Comparison of ENCODE assay signal across 11 cellular contexts in the genomic region with DNA sequence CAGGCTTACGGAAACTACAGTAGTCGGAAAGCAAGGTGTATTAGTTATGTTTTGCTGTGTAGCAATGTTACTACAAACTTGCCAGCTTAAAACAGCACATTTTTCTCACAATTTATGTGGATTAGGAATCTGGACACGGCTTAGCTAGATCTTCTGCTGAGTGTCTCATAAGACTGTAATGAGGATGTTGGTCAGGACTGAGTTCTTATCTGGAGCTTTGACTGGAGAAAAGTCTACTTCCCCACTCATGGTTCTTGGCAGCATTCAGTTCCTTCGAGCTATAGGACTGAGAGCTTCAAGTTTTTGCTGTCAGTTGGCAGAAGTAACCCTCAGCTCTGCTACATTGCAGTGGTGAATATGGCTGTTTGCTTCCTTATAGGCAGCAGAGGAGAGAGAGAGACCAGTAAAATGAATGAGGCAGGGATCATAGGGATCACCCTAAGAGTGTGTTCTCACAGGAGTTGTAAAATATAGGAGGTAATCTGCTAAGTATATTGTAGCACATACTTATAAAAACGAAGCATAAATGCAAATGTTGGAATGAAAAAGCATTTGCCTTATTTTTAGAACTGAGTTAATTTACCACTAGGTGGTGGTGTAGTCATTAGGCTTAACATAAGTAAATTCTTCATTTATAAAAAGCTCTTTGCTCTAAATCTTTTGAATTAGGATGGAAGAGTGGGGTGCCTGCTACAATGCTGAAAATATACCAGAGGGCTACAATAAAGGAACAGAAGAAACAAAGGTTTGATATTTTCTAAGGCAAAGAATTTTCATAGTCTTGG. TPM values are rescaled to one million over a fixed set of nuclear protein-coding genes. Genes with fewer than 3 reads are reported as not detected.
DNase-seq lines count a peak whose midpoint lies in the region; ATAC-seq and TF ChIP-seq lines count a peak whose summit lies in the region.
"Had no signal": no experiment of that assay in that cellular context is flagged by ENCODE, and none has a peak within 500 bp of the region (broad histone marks: within the 10 kb centered on the region; RNA-seq: fewer than 3 reads in every experiment).

No MANE protein-coding gene starts in this region.

- CTCF ChIA-PET in activated CD8-positive, alpha-beta T cell treated with anti-CD3 and anti-CD28 coated beads for 36 hours (lab: Charles Lee), result no interaction called here
- CTCF ChIA-PET in activated CD8-positive, alpha-beta T cell treated with anti-CD3 and anti-CD28 coated beads, Interleukin-2, amount 10 ng/mL, durations not matched to agents 7 days and 5 days (lab: Charles Lee), result interaction anchor here (1.0 to 1.8 kb wide), 2 partner anchors 11 to 12 kb away, joined by 3 to 4 read pairs; no protein-coding TSS in a partner anchor
- CTCF ChIA-PET in PC-9 (lab: Charles Lee), result interaction anchor here (0.6 to 0.7 kb wide), 2 partner anchors 538 to 1113 kb away, joined by 3 to 4 read pairs; no protein-coding TSS in a partner anchor

- H3K4me3 Mint-ChIP-seq in activated CD8-positive, alpha-beta T cell treated with anti-CD3 and anti-CD28 coated beads for 36 hours, result no peak overlapping the region
- no peak overlapping the region for H3K4me3 Mint-ChIP-seq in activated CD8-positive, alpha-beta T cell treated with anti-CD3 and anti-CD28 coated beads, Interleukin-2, amount 10 ng/mL, durations not matched to agents 7 days and 5 days
- no peak overlapping the region for H3K4me3 Mint-ChIP-seq in stimulated activated effector memory CD8-positive, alpha-beta T cell treated with anti-CD3 and anti-CD28 coated beads, Interleukin-12 subunit alpha, Interleukin-12 subunit beta, amount 100 ng/mL, for 72 hours
- H3K4me3 Mint-ChIP-seq: activated naive CD4-positive, alpha-beta T cell treated with anti-CD3 and anti-CD28 coated beads, Interleukin-2, amount 50 U/mL, for 24 hours had no signal

- H3K27me3 ChIP-seq in PC-9 (ENCODE audit: insufficient read depth, low read depth), result no peaks in the 10 kb centered on the region
- H3K27me3 ChIP-seq: tibial artery had no signal

- H3K36me3 Mint-ChIP-seq in activated CD8-positive, alpha-beta T cell treated with anti-CD3 and anti-CD28 coated beads for 36 hours (ENCODE audit: low read depth), result peaks cover 9% of the 10 kb centered on the region
- peaks cover 4% of the 10 kb centered on the region for H3K36me3 Mint-ChIP-seq in activated CD8-positive, alpha-beta T cell treated with anti-CD3 and anti-CD28 coated beads, Interleukin-2, amount 10 ng/mL, durations not matched to agents 7 days and 5 days (ENCODE audit: low read depth)
- peaks cover 69% of the 10 kb centered on the region for H3K36me3 Mint-ChIP-seq in stimulated activated effector memory CD8-positive, alpha-beta T cell treated with anti-CD3 and anti-CD28 coated beads, Interleukin-12 subunit alpha, Interleukin-12 subunit beta, amount 100 ng/mL, for 72 hours

- no peak for ATAC-seq in activated CD8-positive, alpha-beta T cell treated with anti-CD3 and anti-CD28 coated beads for 36 hours
- ATAC-seq in activated CD8-positive, alpha-beta T cell treated with anti-CD3 and anti-CD28 coated beads, Interleukin-2, amount 10 ng/mL, durations not matched to agents 7 days and 5 days, result no peak
- ATAC-seq in stimulated activated effector memory CD8-positive, alpha-beta T cell treated with anti-CD3 and anti-CD28 coated beads, Interleukin-12 subunit alpha, Interleukin-12 subunit beta, amount 100 ng/mL, for 72 hours, result no peak
- no peak for ATAC-seq in GM21381 (IDR thresholded peaks at IDR 0.05; ENCODE audit: unreplicated experiment)
- ATAC-seq in GM21515 (IDR thresholded peaks at IDR 0.05; ENCODE audit: unreplicated experiment), result no peak

- no peaks in the 10 kb centered on the region for H3K79me2 ChIP-seq in PC-9 (ENCODE audit: low read depth)

- no TSS peak for BruUV-seq in PC-9 (replicated peaks; lab: Mats Ljungman, UMichigan)

- no peak for DNase-seq in activated CD8-positive, alpha-beta T cell treated with anti-CD3 and anti-CD28 coated beads for 36 hours
- no peak for DNase-seq in activated CD8-positive, alpha-beta T cell treated with anti-CD3 and anti-CD28 coated beads, Interleukin-2, amount 10 ng/mL, durations not matched to agents 7 days and 5 days
- DNase-seq in PC-9 (no peak), fibroblast of mammary gland (ENCODE audit: low read depth) (peak; percentile 16), caudate nucleus (lab: John Stamatoyannopoulos, UW) (no peak)
- no peak for DNase-seq in stimulated activated effector memory CD8-positive, alpha-beta T cell treated with anti-CD3 and anti-CD28 coated beads, Interleukin-12 subunit alpha, Interleukin-12 subunit beta, amount 100 ng/mL, for 72 hours (ENCODE audit: low spot score in 2 of 2)
- DNase-seq: SW 1271, tibial artery had no signal

- H4K20me1 ChIP-seq in PC-9 (ENCODE audit: insufficient read depth), result no peaks in the 10 kb centered on the region

- H2AFZ ChIP-seq in PC-9, result no peak overlapping the region

- no peaks in the 10 kb centered on the region for H3K9me2 ChIP-seq in PC-9 (ENCODE audit: insufficient read depth)

- no peaks in the 10 kb centered on the region for H3K36me3 ChIP-seq in PC-9 (ENCODE audit: low read depth)
- H3K36me3 ChIP-seq: tibial artery had no signal

- H3K4me3 ChIP-seq in PC-9 (no peak overlapping the region), fibroblast of mammary gland (ENCODE audit: control insufficient read depth, low read depth, low read length) (no peak overlapping the region)
- H3K4me3 ChIP-seq: tibial artery had no signal

- intact Hi-C loops in activated CD8-positive, alpha-beta T cell treated with anti-CD3 and anti-CD28 coated beads for 36 hours (cut with micrococcal nuclease), result no loop called here
- intact Hi-C loops in PC-9 (cut with micrococcal nuclease; ENCODE audit: unreplicated experiment), result no loop called here

- H3K27me3 Mint-ChIP-seq in activated CD8-positive, alpha-beta T cell treated with anti-CD3 and anti-CD28 coated beads for 36 hours, result no peaks in the 10 kb centered on the region
- H3K27me3 Mint-ChIP-seq in activated CD8-positive, alpha-beta T cell treated with anti-CD3 and anti-CD28 coated beads, Interleukin-2, amount 10 ng/mL, durations not matched to agents 7 days and 5 days (ENCODE audit: low read depth), result no peaks in the 10 kb centered on the region
- H3K27me3 Mint-ChIP-seq: activated naive CD4-positive, alpha-beta T cell treated with anti-CD3 and anti-CD28 coated beads, Interleukin-2, amount 50 U/mL, for 24 hours had no signal

- H3K4me1 ChIP-seq in PC-9 (replicated peaks; ENCODE audit: insufficient read depth), result no peaks in the 10 kb centered on the region
- H3K4me1 ChIP-seq: tibial artery had no signal

- no peaks in the 10 kb centered on the region for H3K4me1 Mint-ChIP-seq in activated CD8-positive, alpha-beta T cell treated with anti-CD3 and anti-CD28 coated beads for 36 hours (ENCODE audit: low read depth)
- no peaks in the 10 kb centered on the region for H3K4me1 Mint-ChIP-seq in activated CD8-positive, alpha-beta T cell treated with anti-CD3 and anti-CD28 coated beads, Interleukin-2, amount 10 ng/mL, durations not matched to agents 7 days and 5 days (ENCODE audit: low read depth)
- no peaks in the 10 kb centered on the region for H3K4me1 Mint-ChIP-seq in stimulated activated effector memory CD8-positive, alpha-beta T cell treated with anti-CD3 and anti-CD28 coated beads, Interleukin-12 subunit alpha, Interleukin-12 subunit beta, amount 100 ng/mL, for 72 hours

- H3K27ac ChIP-seq in PC-9 (no peak overlapping the region), caudate nucleus (ENCODE audit: low read depth, low read length) (no peak overlapping the region)
- H3K27ac ChIP-seq: tibial artery had no signal

- H3F3A ChIP-seq in PC-9 (ENCODE audit: insufficient read depth, low read depth), result no peaks in the 10 kb centered on the region

- no peak overlapping the region for H3K27ac Mint-ChIP-seq in activated CD8-positive, alpha-beta T cell treated with anti-CD3 and anti-CD28 coated beads for 36 hours
- H3K27ac Mint-ChIP-seq in activated CD8-positive, alpha-beta T cell treated with anti-CD3 and anti-CD28 coated beads, Interleukin-2, amount 10 ng/mL, durations not matched to agents 7 days and 5 days, result no peak overlapping the region
- H3K27ac Mint-ChIP-seq in stimulated activated effector memory CD8-positive, alpha-beta T cell treated with anti-CD3 and anti-CD28 coated beads, Interleukin-12 subunit alpha, Interleukin-12 subunit beta, amount 100 ng/mL, for 72 hours, result peak overlapping the region; percentile 43
- H3K27ac Mint-ChIP-seq: activated naive CD4-positive, alpha-beta T cell treated with anti-CD3 and anti-CD28 coated beads, Interleukin-2, amount 50 U/mL, for 24 hours had no signal

- peak; percentile 11 for TF ChIP-seq CTCF in activated CD8-positive, alpha-beta T cell treated with anti-CD3 and anti-CD28 coated beads for 36 hours (IDR thresholded peaks at IDR 0.05)
- TF ChIP-seq CTCF in PC-9 (conservative IDR thresholded peaks at IDR 0.05) (peak; percentile 69), fibroblast of mammary gland (conservative IDR thresholded peaks at IDR 0.05; ENCODE audit: control insufficient read depth, insufficient read depth, low read depth, low read length) (peak; percentile 35)

- H3K9me3 Mint-ChIP-seq in activated CD8-positive, alpha-beta T cell treated with anti-CD3 and anti-CD28 coated beads for 36 hours, result no peaks in the 10 kb centered on the region
- no peaks in the 10 kb centered on the region for H3K9me3 Mint-ChIP-seq in activated CD8-positive, alpha-beta T cell treated with anti-CD3 and anti-CD28 coated beads, Interleukin-2, amount 10 ng/mL, durations not matched to agents 7 days and 5 days (ENCODE audit: insufficient read depth)
- no peaks in the 10 kb centered on the region for H3K9me3 Mint-ChIP-seq in stimulated activated effector memory CD8-positive, alpha-beta T cell treated with anti-CD3 and anti-CD28 coated beads, Interleukin-12 subunit alpha, Interleukin-12 subunit beta, amount 100 ng/mL, for 72 hours
- H3K9me3 Mint-ChIP-seq: activated naive CD4-positive, alpha-beta T cell treated with anti-CD3 and anti-CD28 coated beads, Interleukin-2, amount 50 U/mL, for 24 hours had no signal

- no peak overlapping the region for H3K4me2 ChIP-seq in PC-9

- no peaks in the 10 kb centered on the region for H3K9me3 ChIP-seq in PC-9 (ENCODE audit: insufficient read depth, low read depth)
- H3K9me3 ChIP-seq: tibial artery had no signal

- POLR2A ChIA-PET in activated CD8-positive, alpha-beta T cell treated with anti-CD3 and anti-CD28 coated beads for 36 hours (lab: Charles Lee), result interaction anchor here (1.1 kb wide), 1 partner anchor 38 kb away, joined by 3 read pairs; a partner anchor contains a TSS
- POLR2A ChIA-PET in activated CD8-positive, alpha-beta T cell treated with anti-CD3 and anti-CD28 coated beads, Interleukin-2, amount 10 ng/mL, durations not matched to agents 7 days and 5 days (lab: Charles Lee), result no interaction called here
- POLR2A ChIA-PET in PC-9 (lab: Charles Lee; ENCODE audit: unreplicated experiment), result no interaction called here

RNA-seq across cellular contexts. Expression of a gene that starts 38.6 kb away (rescaled TPM):
- 10 to 100 TPM; 51.9 to 53.3 TPM for total RNA-seq in activated CD8-positive, alpha-beta T cell treated with anti-CD3 and anti-CD28 coated beads for 36 hours
- total RNA-seq in activated CD8-positive, alpha-beta T cell treated with anti-CD3 and anti-CD28 coated beads, Interleukin-2, amount 10 ng/mL, durations not matched to agents 7 days and 5 days, result 10 to 100 TPM; 38.5 to 43.7 TPM
- total RNA-seq in PC-9 (2021), result 39.6 and 50.2 TPM in 2 replicates

Comparison
In these comparisons a context has a peak if more than half of its experiments do, and no peak if none do; other contexts are left out.
1. CTCF ChIP-seq: peak in every context shown above with its lines; median percentile 69 in PC-9; 35 in fibroblast of mammary gland; 11 in activated CD8-positive, alpha-beta T cell treated with anti-CD3 and anti-CD28 coated beads for 36 hours.